25 cellular contexts compared by ENCODE assay signal in genomic region chr5:26622947-26623346, GRCh38.
A peak's percentile ranks its signal among the peaks of the same experiment; 100 is the strongest.
DNase-seq lines count a peak whose midpoint lies in the region; TF ChIP-seq lines count a peak whose summit lies in the region.
"Had no signal": no experiment of that assay in that cellular context is flagged by ENCODE, and none has a peak within 500 bp of the region (broad histone marks: within the 10 kb centered on the region; RNA-seq: fewer than 3 reads in every experiment).

No MANE protein-coding gene starts in this region.

- no peaks in the 10 kb centered on the region for H4K20me1 ChIP-seq in neural progenitor cell (ENCODE audit: low read depth)

- H3K4me3 Mint-ChIP-seq in neural crest cell = no peak overlapping the region
- H3K4me3 Mint-ChIP-seq in neural progenitor cell = no peak overlapping the region
- H3K4me3 Mint-ChIP-seq in activated T-helper 1 cell treated with anti-CD3 and anti-CD28 coated beads, Interleukin-12 subunit alpha, Interleukin-12 subunit beta, Interleukin-2, Interleukin-4 antibody, amounts not matched to agents 30 ng/mL and 10 ng/mL and 1 ng/mL, durations not matched to agents 14 hours and 24 hours and 36 hours = no peak overlapping the region
- H3K4me3 Mint-ChIP-seq: activated naive CD8-positive, alpha-beta T cell treated with anti-CD3 and anti-CD28 coated beads, Interleukin-2, amount 10 ng/mL, durations not matched to agents 7 days and 5 days; CD8-positive, alpha-beta T cell; naive thymus-derived CD4-positive, alpha-beta T cell; stimulated activated naive CD8-positive, alpha-beta T cell treated with anti-CD3 and anti-CD28 coated beads, Interleukin-15, Interleukin-2, amounts not matched to agents 100 ng/mL and 50 ng/mL, for 24 hours had no signal

- no peaks in the 10 kb centered on the region for H3K9me3 ChIP-seq in neural progenitor cell (ENCODE audit: low read depth)
- no peaks in the 10 kb centered on the region for H3K9me3 ChIP-seq in WERI-Rb-1 (ENCODE audit: severe bottlenecking)
- H3K9me3 ChIP-seq: left lung, pancreas, right atrium auricular region had no signal

- H3K27me3 Mint-ChIP-seq in neural crest cell (ENCODE audit: low read depth) = no peaks in the 10 kb centered on the region
- H3K27me3 Mint-ChIP-seq in neural progenitor cell (ENCODE audit: insufficient read depth, low read depth) = no peaks in the 10 kb centered on the region
- H3K27me3 Mint-ChIP-seq in activated T-helper 1 cell treated with anti-CD3 and anti-CD28 coated beads, Interleukin-12 subunit alpha, Interleukin-12 subunit beta, Interleukin-2, Interleukin-4 antibody, amounts not matched to agents 30 ng/mL and 10 ng/mL and 1 ng/mL, durations not matched to agents 14 hours and 24 hours and 36 hours (ENCODE audit: insufficient read depth) = no peaks in the 10 kb centered on the region
- H3K27me3 Mint-ChIP-seq: activated naive CD8-positive, alpha-beta T cell treated with anti-CD3 and anti-CD28 coated beads, Interleukin-2, amount 10 ng/mL, durations not matched to agents 7 days and 5 days; naive thymus-derived CD4-positive, alpha-beta T cell; stimulated activated naive CD8-positive, alpha-beta T cell treated with anti-CD3 and anti-CD28 coated beads, Interleukin-15, Interleukin-2, amounts not matched to agents 100 ng/mL and 50 ng/mL, for 24 hours had no signal

- no peak overlapping the region for H3K27ac ChIP-seq in neural progenitor cell
- H3K27ac ChIP-seq in WERI-Rb-1 = no peak overlapping the region
- H3K27ac ChIP-seq: 22Rv1, hepatocyte, left lung, pancreas, PC-9, right atrium auricular region had no signal

- TF ChIP-seq CTCF in neural crest cell (conservative IDR thresholded peaks at IDR 0.05) (no peak), neural progenitor cell (IDR thresholded peaks at IDR 0.05) (no peak), WERI-Rb-1 (IDR thresholded peaks at IDR 0.05; ENCODE audit: low read depth, low read length) (no peak)

- no peak overlapping the region for H3K4me3 ChIP-seq in neural progenitor cell
- no peak overlapping the region for H3K4me3 ChIP-seq in WERI-Rb-1 (ENCODE audit: low read depth, low read length)
- H3K4me3 ChIP-seq: hepatocyte, left lung, pancreas, PC-9, right atrium auricular region had no signal

- H3K27me3 ChIP-seq in neural progenitor cell (no peaks in the 10 kb centered on the region), WERI-Rb-1 (ENCODE audit: insufficient read depth, low read depth, severe bottlenecking) (no peaks in the 10 kb centered on the region)
- H3K27me3 ChIP-seq: hepatocyte, left lung, pancreas, right atrium auricular region had no signal

- H3K4me2 ChIP-seq in neural progenitor cell = no peak overlapping the region
- H3K4me2 ChIP-seq: hepatocyte, PC-9 had no signal

- no peaks in the 10 kb centered on the region for H3F3A ChIP-seq in neural progenitor cell (ENCODE audit: low read depth)

- H3K4me1 Mint-ChIP-seq in neural crest cell = no peaks in the 10 kb centered on the region
- H3K4me1 Mint-ChIP-seq in neural progenitor cell = no peaks in the 10 kb centered on the region
- H3K4me1 Mint-ChIP-seq in activated T-helper 1 cell treated with anti-CD3 and anti-CD28 coated beads, Interleukin-12 subunit alpha, Interleukin-12 subunit beta, Interleukin-2, Interleukin-4 antibody, amounts not matched to agents 30 ng/mL and 10 ng/mL and 1 ng/mL, durations not matched to agents 14 hours and 24 hours and 36 hours (ENCODE audit: low read depth) = no peaks in the 10 kb centered on the region
- H3K4me1 Mint-ChIP-seq: activated naive CD8-positive, alpha-beta T cell treated with anti-CD3 and anti-CD28 coated beads, Interleukin-2, amount 10 ng/mL, durations not matched to agents 7 days and 5 days; naive thymus-derived CD4-positive, alpha-beta T cell had no signal

- H3K9me3 Mint-ChIP-seq in neural crest cell (no peaks in the 10 kb centered on the region), neural progenitor cell (no peaks in the 10 kb centered on the region)
- H3K9me3 Mint-ChIP-seq in activated T-helper 1 cell treated with anti-CD3 and anti-CD28 coated beads, Interleukin-12 subunit alpha, Interleukin-12 subunit beta, Interleukin-2, Interleukin-4 antibody, amounts not matched to agents 30 ng/mL and 10 ng/mL and 1 ng/mL, durations not matched to agents 14 hours and 24 hours and 36 hours = peaks cover 9% of the 10 kb centered on the region
- H3K9me3 Mint-ChIP-seq: stimulated activated naive CD8-positive, alpha-beta T cell treated with anti-CD3 and anti-CD28 coated beads, Interleukin-15, Interleukin-2, amounts not matched to agents 100 ng/mL and 50 ng/mL, for 24 hours had no signal

- H3K9ac ChIP-seq in neural progenitor cell = no peak overlapping the region

- H3K79me2 ChIP-seq in neural progenitor cell (ENCODE audit: low read depth) = no peaks in the 10 kb centered on the region
- H3K79me2 ChIP-seq: hepatocyte had no signal

- H3K36me3 ChIP-seq in neural progenitor cell = no peaks in the 10 kb centered on the region
- H3K36me3 ChIP-seq in WERI-Rb-1 = no peaks in the 10 kb centered on the region
- H3K36me3 ChIP-seq: left lung, pancreas, right atrium auricular region had no signal

- no peak overlapping the region for H2AFZ ChIP-seq in neural progenitor cell (replicated peaks)
- H2AFZ ChIP-seq: hepatocyte, PC-9 had no signal

- DNase-seq in DMS79 treated with DMSO at 0.1 percent for 48 hours (lab: John Stamatoyannopoulos, UW) (peak; percentile 39), DMS79 (lab: John Stamatoyannopoulos, UW) (no peak), NCI-H2029 treated with DMSO at 0.1 percent for 48 hours (lab: John Stamatoyannopoulos, UW) (peak; percentile 36), NCI-H748 treated with DMSO at 0.1 percent for 48 hours (lab: John Stamatoyannopoulos, UW) (peak; percentile 100), neural crest cell (ENCODE audit: low read depth, low spot score) (no peak), neural progenitor cell (ENCODE audit: low spot score) (no peak), WERI-Rb-1 (no peak)
- no peak for DNase-seq in activated T-helper 1 cell treated with anti-CD3 and anti-CD28 coated beads, Interleukin-12 subunit alpha, Interleukin-12 subunit beta, Interleukin-2, Interleukin-4 antibody, amounts not matched to agents 30 ng/mL and 10 ng/mL and 1 ng/mL, durations not matched to agents 14 hours and 24 hours and 36 hours (ENCODE audit: low spot score)
- DNase-seq: activated CD4-positive, alpha-beta T cell treated with anti-CD3 and anti-CD28 coated beads, Interleukin-2, amount 50 U/mL, for 1 hour; activated naive CD8-positive, alpha-beta T cell treated with anti-CD3 and anti-CD28 coated beads, Interleukin-2, amount 10 ng/mL, durations not matched to agents 7 days and 5 days; CD8-positive, alpha-beta T cell; cerebellar nuclear complex; left lung; naive thymus-derived CD4-positive, alpha-beta T cell; NCI-H526; pancreas; PC-9; stimulated activated CD4-positive, alpha-beta T cell treated with anti-CD3 and anti-CD28 coated beads, Interleukin-4, amount 100 ng/mL, for 24 hours; T-helper 2 cell; trophoblast cell had no signal

- H3K36me3 Mint-ChIP-seq in neural crest cell (ENCODE audit: low read depth) (no peaks in the 10 kb centered on the region), neural progenitor cell (no peaks in the 10 kb centered on the region)
- no peaks in the 10 kb centered on the region for H3K36me3 Mint-ChIP-seq in activated T-helper 1 cell treated with anti-CD3 and anti-CD28 coated beads, Interleukin-12 subunit alpha, Interleukin-12 subunit beta, Interleukin-2, Interleukin-4 antibody, amounts not matched to agents 30 ng/mL and 10 ng/mL and 1 ng/mL, durations not matched to agents 14 hours and 24 hours and 36 hours (ENCODE audit: low read depth)
- H3K36me3 Mint-ChIP-seq: activated naive CD8-positive, alpha-beta T cell treated with anti-CD3 and anti-CD28 coated beads, Interleukin-2, amount 10 ng/mL, durations not matched to agents 7 days and 5 days; CD8-positive, alpha-beta T cell; naive thymus-derived CD4-positive, alpha-beta T cell had no signal

- H3K27ac Mint-ChIP-seq in neural crest cell (ENCODE audit: unreplicated experiment) = peak overlapping the region; percentile 27
- no peak overlapping the region for H3K27ac Mint-ChIP-seq in neural progenitor cell
- H3K27ac Mint-ChIP-seq in activated T-helper 1 cell treated with anti-CD3 and anti-CD28 coated beads, Interleukin-12 subunit alpha, Interleukin-12 subunit beta, Interleukin-2, Interleukin-4 antibody, amounts not matched to agents 30 ng/mL and 10 ng/mL and 1 ng/mL, durations not matched to agents 14 hours and 24 hours and 36 hours = no peak overlapping the region
- H3K27ac Mint-ChIP-seq: activated naive CD8-positive, alpha-beta T cell treated with anti-CD3 and anti-CD28 coated beads, Interleukin-2, amount 10 ng/mL, durations not matched to agents 7 days and 5 days; activated T-helper 2 cell treated with anti-CD3 and anti-CD28 coated beads, Interferon-gamma antibody, Interleukin-2, Interleukin-4, amounts not matched to agents 10 μg/mL and 5 μg/mL and 100 μg/mL, durations not matched to agents 14 hours and 24 hours and 36 hours; CD8-positive, alpha-beta T cell; naive thymus-derived CD4-positive, alpha-beta T cell; stimulated activated naive CD8-positive, alpha-beta T cell treated with anti-CD3 and anti-CD28 coated beads, Interleukin-15, Interleukin-2, amounts not matched to agents 100 ng/mL and 50 ng/mL, for 24 hours had no signal

- intact Hi-C loops in activated T-helper 1 cell treated with anti-CD3 and anti-CD28 coated beads, Interleukin-12 subunit alpha, Interleukin-12 subunit beta, Interleukin-2, Interleukin-4 antibody, amounts not matched to agents 30 ng/mL and 10 ng/mL and 1 ng/mL, durations not matched to agents 14 hours and 24 hours and 36 hours (cut with micrococcal nuclease) = no loop called here

- H3K4me1 ChIP-seq in neural progenitor cell = no peaks in the 10 kb centered on the region
- H3K4me1 ChIP-seq: left lung, pancreas, right atrium auricular region had no signal

Comparison
In these comparisons a context has a peak if more than half of its experiments do, and no peak if none do; other contexts are left out.
1. DNase-seq: peak in DMS79 treated with DMSO at 0.1 percent for 48 hours (single experiment), NCI-H2029 treated with DMSO at 0.1 percent for 48 hours (single experiment) and NCI-H748 treated with DMSO at 0.1 percent for 48 hours (single experiment); none in DMS79 (single experiment), neural crest cell (single experiment), neural progenitor cell (single experiment), WERI-Rb-1 (single experiment) and activated T-helper 1 cell treated with anti-CD3 and anti-CD28 coated beads, Interleukin-12 subunit alpha, Interleukin-12 subunit beta, Interleukin-2, Interleukin-4 antibody, amounts not matched to agents 30 ng/mL and 10 ng/mL and 1 ng/mL, durations not matched to agents 14 hours and 24 hours and 36 hours (single experiment).